1 cellular context compared by ENCODE assay signal in genomic region chr11:10606536-10607208, GRCh38.
TF ChIP-seq lines count a peak whose summit lies in the region.

No MANE protein-coding gene starts in this region.

TF ChIP-seq in HepG2, 621 proteins besides CTCF, POLR2A, EP300 and RAD21 (continued from another document):
- TF ChIP-seq ZNF280D (CRISPR knock-in tag; IDR thresholded peaks at IDR 0.05) = no peak
- peak; percentile 51; the same call in 1 of the 2 replicates for TF ChIP-seq ZBTB43 (CRISPR knock-in tag; conservative IDR thresholded peaks at IDR 0.05)
TF ChIP-seq in HepG2: peak in this region for 2.
